In the genomic region with DNA sequence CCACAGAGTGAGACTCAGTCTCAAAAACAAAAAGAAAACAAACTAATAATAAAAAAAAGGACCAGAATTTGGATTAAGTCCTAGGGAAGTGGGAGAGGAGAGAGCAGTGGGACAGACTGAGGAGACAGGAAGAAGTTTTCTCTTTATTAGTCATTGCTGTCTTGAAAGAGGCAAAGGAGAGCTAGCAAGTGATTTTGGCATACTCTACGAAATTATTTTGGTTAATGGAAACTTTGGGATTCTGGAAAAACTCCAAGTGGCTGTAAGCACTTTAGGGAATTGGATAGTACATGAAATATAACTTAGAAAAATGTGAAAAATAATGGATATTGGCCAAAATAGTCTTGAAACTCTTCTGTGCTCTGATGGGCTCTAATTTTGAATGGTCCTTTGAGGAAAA, we compare ENCODE assay signal across 25 cellular contexts.
DNase-seq lines count a peak whose midpoint lies in the region; TF ChIP-seq lines count a peak whose summit lies in the region.
"Had no signal": no experiment of that assay in that cellular context is flagged by ENCODE, and none has a peak within 500 bp of the region (broad histone marks: within the 10 kb centered on the region; RNA-seq: fewer than 3 reads in every experiment).

No MANE protein-coding gene starts in this region.

- H3K4me3 Mint-ChIP-seq in mesothelial cell of epicardium: no peak overlapping the region
- H3K4me3 Mint-ChIP-seq: CD14-positive monocyte; CD4-positive, alpha-beta memory T cell; CD4-positive, CD25-positive, alpha-beta regulatory T cell; CD8-positive, alpha-beta memory T cell had no signal

- TF ChIP-seq CTCF in fibroblast of mammary gland (conservative IDR thresholded peaks at IDR 0.05; ENCODE audit: control insufficient read depth, insufficient read depth, low read depth, low read length) (no peak), mesothelial cell of epicardium (IDR thresholded peaks at IDR 0.05; ENCODE audit: unreplicated experiment) (no peak), coronary artery (IDR thresholded peaks at IDR 0.05) (no peak)

- no peak overlapping the region for H3K27ac ChIP-seq in coronary artery
- H3K27ac ChIP-seq: BLaER1 had no signal

- peak overlapping the region; percentile 30 for H3K27ac Mint-ChIP-seq in mesothelial cell of epicardium
- H3K27ac Mint-ChIP-seq: CD14-positive monocyte; CD4-positive, alpha-beta memory T cell; CD4-positive, CD25-positive, alpha-beta regulatory T cell; CD8-positive, alpha-beta memory T cell had no signal

- H3K4me1 Mint-ChIP-seq in mesothelial cell of epicardium: peaks cover 11% of the 10 kb centered on the region
- H3K4me1 Mint-ChIP-seq: CD14-positive monocyte; CD4-positive, alpha-beta memory T cell; CD4-positive, CD25-positive, alpha-beta regulatory T cell; CD8-positive, alpha-beta memory T cell had no signal

- no peaks in the 10 kb centered on the region for H3K27me3 Mint-ChIP-seq in mesothelial cell of epicardium (ENCODE audit: low read depth)
- H3K27me3 Mint-ChIP-seq: CD4-positive, alpha-beta memory T cell; CD4-positive, CD25-positive, alpha-beta regulatory T cell; CD8-positive, alpha-beta memory T cell had no signal

- H3K36me3 Mint-ChIP-seq in mesothelial cell of epicardium: peaks cover 6% of the 10 kb centered on the region
- H3K36me3 Mint-ChIP-seq: CD14-positive monocyte; CD4-positive, alpha-beta memory T cell; CD4-positive, CD25-positive, alpha-beta regulatory T cell; CD8-positive, alpha-beta memory T cell had no signal

- DNase-seq in HT1080 (ENCODE audit: low read depth) (peak; percentile 4), NCI-H226 (peak; percentile 15), fibroblast of mammary gland (ENCODE audit: low read depth) (peak; percentile 8), mesothelial cell of epicardium (ENCODE audit: low spot score in 2 of 2, unreplicated experiment in 2 of 2) (no peak), coronary artery (ENCODE audit: low spot score) (no peak), activated T-cell treated with anti-CD3 and anti-CD28 coated beads for 4 hours (no peak)
- no peak for DNase-seq in activated CD4-positive, CD25-positive, alpha-beta regulatory T cell treated with anti-CD3 and anti-CD28 coated beads, Interleukin-2, amount 50 U/mL, for 72 hours
- DNase-seq: 8988T; ACHN; BE2C; C1 segment of cervical spinal cord; CD4-positive, alpha-beta memory T cell; CD4-positive, CD25-positive, alpha-beta regulatory T cell; CD8-positive, alpha-beta memory T cell; COR-L47; DMS 273 treated with DMSO at 0.1 percent for 48 hours; DMS153; DMS53; DMS79; DND-41; EL; GDM1 had no signal

- peaks cover 19% of the 10 kb centered on the region for H3K9me3 Mint-ChIP-seq in mesothelial cell of epicardium

- H3K4me3 ChIP-seq in fibroblast of mammary gland (ENCODE audit: control insufficient read depth, low read depth, low read length) (no peak overlapping the region), coronary artery (no peak overlapping the region)
- H3K4me3 ChIP-seq: BLaER1, GM12878 had no signal

Comparison
In these comparisons a context has a peak if more than half of its experiments do, and no peak if none do; other contexts are left out.
1. DNase-seq: peak in HT1080 (single experiment), NCI-H226 (single experiment) and fibroblast of mammary gland (single experiment); none in mesothelial cell of epicardium (0 of 2), coronary artery (single experiment), activated T-cell treated with anti-CD3 and anti-CD28 coated beads for 4 hours (single experiment) and activated CD4-positive, CD25-positive, alpha-beta regulatory T cell treated with anti-CD3 and anti-CD28 coated beads, Interleukin-2, amount 50 U/mL, for 72 hours (single experiment).